ENCODE assay signal across 16 cellular contexts in genomic region chr9:100167176-100167575, GRCh38.
"Had no signal": no experiment of that assay in that cellular context is flagged by ENCODE, and none has a peak within 500 bp of the region (broad histone marks: within the 10 kb centered on the region; RNA-seq: fewer than 3 reads in every experiment).

No MANE protein-coding gene starts in this region.

- H3K4me1 Mint-ChIP-seq: activated B cell treated with CpG ODN at 0.5 μM for 24 hours; activated naive CD8-positive, alpha-beta T cell treated with anti-CD3 and anti-CD28 coated beads for 36 hours; stimulated activated memory B cell treated with anti-CD40 and anti-IgM and Interleukin-4, amounts not matched to agents 10 μg/mL and 1 μg/mL and 100 μg/mL, for 72 hours; T-helper 17 cell had no signal

- DNase-seq: activated B cell treated with CpG ODN at 0.5 μM for 24 hours; activated CD4-positive, alpha-beta T cell treated with anti-CD3 and anti-CD28 coated beads for 48 hours; activated CD8-positive, alpha-beta memory T cell treated with anti-CD3 and anti-CD28 coated beads, Interleukin-2, amount 50 U/mL, for 48 hours; activated CD8-positive, alpha-beta T cell treated with anti-CD3 and anti-CD28 coated beads, Interleukin-2, amount 10 ng/mL, durations not matched to agents 7 days and 5 days; activated gamma-delta T cell treated with Interleukin-2 at 50 U/mL for 16 hours; activated naive CD8-positive, alpha-beta T cell treated with anti-CD3 and anti-CD28 coated beads for 36 hours; esophagus squamous epithelium; foreskin melanocyte; head of caudate nucleus; naive B cell; retina; stimulated activated CD4-positive, alpha-beta T cell treated with anti-CD3 and anti-CD28 coated beads, Interleukin-2, amount 100 ng/mL, for 48 hours; T-helper 17 cell had no signal

- H3K4me1 ChIP-seq: esophagus squamous epithelium, parathyroid adenoma had no signal

- H3K9ac ChIP-seq: parathyroid adenoma had no signal

- H3K4me3 Mint-ChIP-seq: activated B cell treated with CpG ODN at 0.5 μM for 24 hours; activated CD8-positive, alpha-beta T cell treated with anti-CD3 and anti-CD28 coated beads, Interleukin-2, amount 10 ng/mL, durations not matched to agents 7 days and 5 days; activated naive CD8-positive, alpha-beta T cell treated with anti-CD3 and anti-CD28 coated beads for 36 hours; naive B cell; stimulated activated memory B cell treated with anti-CD40 and anti-IgM and Interleukin-4, amounts not matched to agents 10 μg/mL and 1 μg/mL and 100 μg/mL, for 72 hours; T-helper 17 cell had no signal

- H3K27me3 ChIP-seq: esophagus squamous epithelium had no signal

- H3K27ac ChIP-seq: esophagus squamous epithelium, parathyroid adenoma had no signal

- H3K27ac Mint-ChIP-seq: activated B cell treated with CpG ODN at 0.5 μM for 24 hours; activated CD8-positive, alpha-beta T cell treated with anti-CD3 and anti-CD28 coated beads, Interleukin-2, amount 10 ng/mL, durations not matched to agents 7 days and 5 days; activated naive CD8-positive, alpha-beta T cell treated with anti-CD3 and anti-CD28 coated beads for 36 hours; stimulated activated memory B cell treated with anti-CD40 and anti-IgM and Interleukin-4, amounts not matched to agents 10 μg/mL and 1 μg/mL and 100 μg/mL, for 72 hours; T-helper 17 cell had no signal

- H3K9me3 ChIP-seq: esophagus squamous epithelium had no signal

- H3K4me3 ChIP-seq: esophagus squamous epithelium, lung had no signal

- H3K27me3 Mint-ChIP-seq: activated B cell treated with CpG ODN at 0.5 μM for 24 hours; activated naive CD8-positive, alpha-beta T cell treated with anti-CD3 and anti-CD28 coated beads for 36 hours; naive B cell; stimulated activated memory B cell treated with anti-CD40 and anti-IgM and Interleukin-4, amounts not matched to agents 10 μg/mL and 1 μg/mL and 100 μg/mL, for 72 hours; T-helper 17 cell had no signal

- H3K9me3 Mint-ChIP-seq: activated B cell treated with CpG ODN at 0.5 μM for 24 hours; naive B cell; stimulated activated memory B cell treated with anti-CD40 and anti-IgM and Interleukin-4, amounts not matched to agents 10 μg/mL and 1 μg/mL and 100 μg/mL, for 72 hours had no signal

- H3K79me2 ChIP-seq: parathyroid adenoma had no signal

- H2AFZ ChIP-seq: parathyroid adenoma had no signal

- H3K36me3 ChIP-seq: esophagus squamous epithelium had no signal

- ATAC-seq: activated CD8-positive, alpha-beta T cell treated with anti-CD3 and anti-CD28 coated beads, Interleukin-2, amount 10 ng/mL, durations not matched to agents 7 days and 5 days; stimulated activated memory B cell treated with anti-CD40 and anti-IgM and Interleukin-4, amounts not matched to agents 10 μg/mL and 1 μg/mL and 100 μg/mL, for 72 hours; T-helper 17 cell had no signal
